1 cellular context compared by ENCODE assay signal in genomic region chr22:16717699-16718558, GRCh38.
TF ChIP-seq lines count a peak whose summit lies in the region.

No MANE protein-coding gene starts in this region.

TF ChIP-seq in HEK293, 187 proteins besides CTCF, POLR2A, EP300 and RAD21 (continued from another document):
- TF ChIP-seq ZNF280C (tag by site-specific recombination; IDR thresholded peaks at IDR 0.05), result no peak
- TF ChIP-seq ZNF48 (tag by site-specific recombination; IDR thresholded peaks at IDR 0.05), result no peak
- no peak for TF ChIP-seq ZNF560 (tag by site-specific recombination; IDR thresholded peaks at IDR 0.05; ENCODE audit: borderline replicate concordance)
- no peak for TF ChIP-seq ZNF837 (tag by site-specific recombination; IDR thresholded peaks at IDR 0.05)
- TF ChIP-seq ZNF677 (tag by site-specific recombination; IDR thresholded peaks at IDR 0.05), result no peak
- no peak for TF ChIP-seq ZNF692 (tag by site-specific recombination; IDR thresholded peaks at IDR 0.05)
- TF ChIP-seq ZNF133 (tag by site-specific recombination; IDR thresholded peaks at IDR 0.05), result no peak
- TF ChIP-seq ZNF202 (tag by site-specific recombination; IDR thresholded peaks at IDR 0.05; ENCODE audit: borderline replicate concordance), result no peak
- TF ChIP-seq ZSCAN18 (tag by site-specific recombination; IDR thresholded peaks at IDR 0.05), result no peak
- TF ChIP-seq HIC1 (tag by site-specific recombination; IDR thresholded peaks at IDR 0.05), result no peak
- no peak for TF ChIP-seq ZNF768 (tag by site-specific recombination; IDR thresholded peaks at IDR 0.05)
- TF ChIP-seq ZNF114 (tag by site-specific recombination; IDR thresholded peaks at IDR 0.05), result no peak
- TF ChIP-seq ZNF155 (tag by site-specific recombination; IDR thresholded peaks at IDR 0.05), result no peak
- TF ChIP-seq ZBTB17 (tag by site-specific recombination; IDR thresholded peaks at IDR 0.05), result peak; percentile 48; the same call in 1 of the 2 replicates
- peak; percentile 44 for TF ChIP-seq ZFHX2 (tag by site-specific recombination; conservative IDR thresholded peaks at IDR 0.05)
- TF ChIP-seq ZNF157 (tag by site-specific recombination; IDR thresholded peaks at IDR 0.05), result no peak
- TF ChIP-seq SCRT2 (tag by site-specific recombination; IDR thresholded peaks at IDR 0.05), result no peak
- TF ChIP-seq ZNF146 (tag by site-specific recombination; IDR thresholded peaks at IDR 0.05), result no peak
- no peak for TF ChIP-seq ZNF791 (tag by site-specific recombination; IDR thresholded peaks at IDR 0.05)
- no peak for TF ChIP-seq ZNF704 (tag by site-specific recombination; IDR thresholded peaks at IDR 0.05)
- no peak for TF ChIP-seq RBAK (tag by site-specific recombination; IDR thresholded peaks at IDR 0.05)
- no peak for TF ChIP-seq ZBTB10 (tag by site-specific recombination; IDR thresholded peaks at IDR 0.05)
- no peak for TF ChIP-seq ZNF148 (tag by site-specific recombination; IDR thresholded peaks at IDR 0.05; ENCODE audit: borderline replicate concordance)
- no peak for TF ChIP-seq ZNF830 (tag by site-specific recombination; IDR thresholded peaks at IDR 0.05; ENCODE audit: low read depth)
- TF ChIP-seq ZNF473 (tag by site-specific recombination; IDR thresholded peaks at IDR 0.05), result no peak
TF ChIP-seq in HEK293: peak in this region for 5.
